Comparison of ENCODE assay signal across 20 cellular contexts in genomic region chr6:13164316-13164715, GRCh38.
A peak's percentile ranks its signal among the peaks of the same experiment; 100 is the strongest.
DNase-seq lines count a peak whose midpoint lies in the region; ATAC-seq, FAIRE-seq and TF ChIP-seq lines count a peak whose summit lies in the region.
"Had no signal": no experiment of that assay in that cellular context is flagged by ENCODE, and none has a peak within 500 bp of the region (broad histone marks: within the 10 kb centered on the region; RNA-seq: fewer than 3 reads in every experiment).

No MANE protein-coding gene starts in this region.

- FAIRE-seq in small intestine (lab: Jason Lieb, UNC), result no peak
- FAIRE-seq: G401.6, GM12891, GM19239, H1, HTR-8/SVneo had no signal

- no peak overlapping the region for H3K4me3 ChIP-seq in small intestine (ENCODE audit: low read depth in 1 of 2, low read length in 2 of 2)
- H3K4me3 ChIP-seq: BLaER1 treated with 17β-estradiol and CSF1 and Interleukin-3, amounts not matched to agents 10 nM and 100 nM had no signal

- H3K27ac Mint-ChIP-seq in glutamatergic neuron (ENCODE audit: unreplicated experiment), result peak overlapping the region; percentile 71
- no peak overlapping the region for H3K27ac Mint-ChIP-seq in CD4-positive, alpha-beta T cell
- H3K27ac Mint-ChIP-seq: B cell; CD8-positive, alpha-beta memory T cell; H9 had no signal

- no peak for ATAC-seq in CD4-positive, alpha-beta T cell (ENCODE audit: poor library complexity)

- CTCF ChIA-PET in CD4-positive, alpha-beta T cell (lab: Charles Lee), result no interaction called here

- peak overlapping the region; percentile 23 for H3K4me3 Mint-ChIP-seq in glutamatergic neuron (ENCODE audit: unreplicated experiment)
- no peak overlapping the region for H3K4me3 Mint-ChIP-seq in CD4-positive, alpha-beta T cell
- H3K4me3 Mint-ChIP-seq: B cell; CD8-positive, alpha-beta memory T cell; H9 had no signal

- H3K36me3 ChIP-seq in small intestine (ENCODE audit: control insufficient read depth in 2 of 2, insufficient read depth in 2 of 2, low read length in 2 of 2), result no peaks in the 10 kb centered on the region
- H3K36me3 ChIP-seq: BLaER1 treated with 17β-estradiol and CSF1 and Interleukin-3, amounts not matched to agents 10 nM and 100 nM had no signal

- no peaks in the 10 kb centered on the region for H3K9me3 ChIP-seq in small intestine (ENCODE audit: control insufficient read depth, low read depth)
- H3K9me3 ChIP-seq in CD4-positive, alpha-beta T cell (ENCODE audit: control insufficient read depth, low read length), result no peaks in the 10 kb centered on the region
- H3K9me3 ChIP-seq: BLaER1 treated with 17β-estradiol and CSF1 and Interleukin-3, amounts not matched to agents 10 nM and 100 nM had no signal

- H3K27me3 ChIP-seq in small intestine (ENCODE audit: control insufficient read depth in 2 of 2, insufficient read depth in 2 of 2, low read length in 2 of 2), result no peaks in the 10 kb centered on the region
- H3K27me3 ChIP-seq in CD4-positive, alpha-beta T cell (ENCODE audit: control insufficient read depth, insufficient read depth, low read length), result no peaks in the 10 kb centered on the region

- no peak for TF ChIP-seq CTCF in glutamatergic neuron (IDR thresholded peaks at IDR 0.05; ENCODE audit: partially characterized antibody, unreplicated experiment)
- TF ChIP-seq CTCF in CD4-positive, alpha-beta T cell (IDR thresholded peaks at IDR 0.05), result no peak

- peaks cover 3% of the 10 kb centered on the region for H3K9me3 Mint-ChIP-seq in glutamatergic neuron (ENCODE audit: unreplicated experiment)
- no peaks in the 10 kb centered on the region for H3K9me3 Mint-ChIP-seq in CD4-positive, alpha-beta T cell
- H3K9me3 Mint-ChIP-seq: CD8-positive, alpha-beta memory T cell; H9 had no signal

- POLR2A ChIA-PET in CD4-positive, alpha-beta T cell (lab: Charles Lee), result no interaction called here

- H3K27ac ChIP-seq in small intestine (ENCODE audit: low read depth in 1 of 2, low read length in 1 of 2), result no peak overlapping the region
- H3K27ac ChIP-seq in CD4-positive, alpha-beta T cell (ENCODE audit: low read depth, low read length), result no peak overlapping the region
- H3K27ac ChIP-seq: BLaER1 treated with 17β-estradiol and CSF1 and Interleukin-3, amounts not matched to agents 10 nM and 100 nM had no signal

- peaks cover 3% of the 10 kb centered on the region for H3K27me3 Mint-ChIP-seq in glutamatergic neuron (ENCODE audit: unreplicated experiment)
- H3K27me3 Mint-ChIP-seq in CD4-positive, alpha-beta T cell, result peaks cover 13% of the 10 kb centered on the region

- DNase-seq in NCI-H82 (lab: John Stamatoyannopoulos, UW), result peak; percentile 10
- DNase-seq in NCI-H82 treated with DMSO at 0.1 percent for 48 hours (lab: John Stamatoyannopoulos, UW; ENCODE audit: unreplicated experiment), result no peak
- peak; percentile 72 for DNase-seq in NCI-H748 (lab: John Stamatoyannopoulos, UW; ENCODE audit: unreplicated experiment)
- DNase-seq in glutamatergic neuron, result peak; percentile 49
- peak; percentile 58 for DNase-seq in small intestine
- no peak for DNase-seq in CD4-positive, alpha-beta T cell
- no peak for DNase-seq in stimulated activated CD4-positive, alpha-beta T cell treated with anti-CD3 and anti-CD28 coated beads, Interleukin-2, amount 100 ng/mL, for 24 hours
- no peak for DNase-seq in activated CD4-positive, alpha-beta T cell treated with anti-CD3 and anti-CD28 coated beads, Interleukin-2, amount 50 U/mL, for 1 hour
- DNase-seq: 8988T; CD8-positive, alpha-beta memory T cell; COR-L47; DMS 273 treated with DMSO at 0.1 percent for 48 hours; H9 had no signal

- no peaks in the 10 kb centered on the region for H3K36me3 Mint-ChIP-seq in glutamatergic neuron (ENCODE audit: unreplicated experiment)
- no peaks in the 10 kb centered on the region for H3K36me3 Mint-ChIP-seq in CD4-positive, alpha-beta T cell (ENCODE audit: low read depth)
- H3K36me3 Mint-ChIP-seq: CD8-positive, alpha-beta memory T cell had no signal

- no peaks in the 10 kb centered on the region for H3K4me1 ChIP-seq in small intestine (ENCODE audit: control insufficient read depth in 2 of 2, insufficient read depth in 1 of 2, low read depth in 1 of 2, low read length in 1 of 2)

- intact Hi-C loops in CD4-positive, alpha-beta T cell (cut with DNase I, micrococcal nuclease), result no loop called here

- peaks cover 14% of the 10 kb centered on the region for H3K4me1 Mint-ChIP-seq in glutamatergic neuron (ENCODE audit: low read depth, unreplicated experiment)
- H3K4me1 Mint-ChIP-seq in CD4-positive, alpha-beta T cell (ENCODE audit: low read depth), result peaks cover 6% of the 10 kb centered on the region

- 22 to 63% (median 49%) methylated on average over 8 of the region's 8 CpGs for WGBS in small intestine, 3 donors

Comparison
In these comparisons a context has a peak if more than half of its experiments do, and no peak if none do; other contexts are left out.
1. DNase-seq: peak in NCI-H82 (single experiment), NCI-H748 (single experiment), glutamatergic neuron (single experiment) and small intestine (single experiment); none in NCI-H82 treated with DMSO at 0.1 percent for 48 hours (single experiment), CD4-positive, alpha-beta T cell (0 of 10), stimulated activated CD4-positive, alpha-beta T cell treated with anti-CD3 and anti-CD28 coated beads, Interleukin-2, amount 100 ng/mL, for 24 hours (0 of 2) and activated CD4-positive, alpha-beta T cell treated with anti-CD3 and anti-CD28 coated beads, Interleukin-2, amount 50 U/mL, for 1 hour (single experiment).